ENCODE assay signal across 1 cellular context in the genomic region with DNA sequence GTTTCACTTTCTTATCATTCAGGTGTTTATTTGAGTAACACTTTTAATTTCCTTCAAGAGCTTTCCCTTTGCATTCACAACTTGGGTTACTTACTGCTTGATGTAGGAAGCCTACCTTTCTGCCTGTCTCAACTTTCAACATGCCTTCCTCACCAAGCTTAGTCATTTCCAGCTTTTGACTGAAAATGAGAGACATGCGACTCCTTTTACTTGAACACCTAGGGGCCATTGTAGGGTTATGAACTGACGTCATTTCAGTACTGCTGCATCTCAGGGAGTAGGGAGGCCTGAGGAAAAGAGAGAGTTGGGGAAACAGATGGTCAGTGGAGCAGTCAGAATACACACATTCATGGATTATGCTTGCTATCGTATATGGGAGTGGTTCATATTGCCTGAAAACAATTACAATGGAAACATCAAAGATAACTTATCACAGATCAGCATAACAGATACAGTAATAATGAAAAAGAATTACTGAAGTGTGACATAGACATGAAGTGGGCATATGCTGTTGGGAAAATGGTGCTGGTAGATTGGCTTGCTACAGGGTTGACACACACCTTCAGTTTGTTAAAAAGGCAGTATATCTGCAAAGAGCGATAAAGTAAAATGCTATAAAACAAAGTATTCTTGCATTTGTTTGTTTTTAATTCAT.
TF ChIP-seq lines count a peak whose summit lies in the region.

No MANE protein-coding gene starts in this region.

TF ChIP-seq in HEK293, 187 proteins besides CTCF, POLR2A, EP300 and RAD21 (continued from another document):
- TF ChIP-seq, protein P1, sequence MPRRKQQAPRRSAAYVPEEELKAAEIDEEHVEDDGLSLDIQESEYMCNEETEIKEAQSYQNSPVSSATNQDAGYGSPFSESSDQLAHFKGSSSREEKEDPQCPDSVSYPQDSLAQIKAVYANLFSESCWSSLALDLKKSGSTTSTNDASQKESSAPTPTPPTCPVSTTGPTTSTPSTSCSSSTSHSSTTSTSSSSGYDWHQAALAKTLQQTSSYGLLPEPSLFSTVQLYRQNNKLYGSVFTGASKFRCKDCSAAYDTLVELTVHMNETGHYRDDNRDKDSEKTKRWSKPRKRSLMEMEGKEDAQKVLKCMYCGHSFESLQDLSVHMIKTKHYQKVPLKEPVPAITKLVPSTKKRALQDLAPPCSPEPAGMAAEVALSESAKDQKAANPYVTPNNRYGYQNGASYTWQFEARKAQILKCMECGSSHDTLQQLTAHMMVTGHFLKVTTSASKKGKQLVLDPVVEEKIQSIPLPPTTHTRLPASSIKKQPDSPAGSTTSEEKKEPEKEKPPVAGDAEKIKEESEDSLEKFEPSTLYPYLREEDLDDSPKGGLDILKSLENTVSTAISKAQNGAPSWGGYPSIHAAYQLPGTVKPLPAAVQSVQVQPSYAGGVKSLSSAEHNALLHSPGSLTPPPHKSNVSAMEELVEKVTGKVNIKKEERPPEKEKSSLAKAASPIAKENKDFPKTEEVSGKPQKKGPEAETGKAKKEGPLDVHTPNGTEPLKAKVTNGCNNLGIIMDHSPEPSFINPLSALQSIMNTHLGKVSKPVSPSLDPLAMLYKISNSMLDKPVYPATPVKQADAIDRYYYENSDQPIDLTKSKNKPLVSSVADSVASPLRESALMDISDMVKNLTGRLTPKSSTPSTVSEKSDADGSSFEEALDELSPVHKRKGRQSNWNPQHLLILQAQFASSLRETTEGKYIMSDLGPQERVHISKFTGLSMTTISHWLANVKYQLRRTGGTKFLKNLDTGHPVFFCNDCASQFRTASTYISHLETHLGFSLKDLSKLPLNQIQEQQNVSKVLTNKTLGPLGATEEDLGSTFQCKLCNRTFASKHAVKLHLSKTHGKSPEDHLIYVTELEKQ (tag by site-specific recombination; IDR thresholded peaks at IDR 0.05; ENCODE audit: borderline replicate concordance) = no peak
